Comparison of ENCODE assay signal across 8 cellular contexts in the genomic region with DNA sequence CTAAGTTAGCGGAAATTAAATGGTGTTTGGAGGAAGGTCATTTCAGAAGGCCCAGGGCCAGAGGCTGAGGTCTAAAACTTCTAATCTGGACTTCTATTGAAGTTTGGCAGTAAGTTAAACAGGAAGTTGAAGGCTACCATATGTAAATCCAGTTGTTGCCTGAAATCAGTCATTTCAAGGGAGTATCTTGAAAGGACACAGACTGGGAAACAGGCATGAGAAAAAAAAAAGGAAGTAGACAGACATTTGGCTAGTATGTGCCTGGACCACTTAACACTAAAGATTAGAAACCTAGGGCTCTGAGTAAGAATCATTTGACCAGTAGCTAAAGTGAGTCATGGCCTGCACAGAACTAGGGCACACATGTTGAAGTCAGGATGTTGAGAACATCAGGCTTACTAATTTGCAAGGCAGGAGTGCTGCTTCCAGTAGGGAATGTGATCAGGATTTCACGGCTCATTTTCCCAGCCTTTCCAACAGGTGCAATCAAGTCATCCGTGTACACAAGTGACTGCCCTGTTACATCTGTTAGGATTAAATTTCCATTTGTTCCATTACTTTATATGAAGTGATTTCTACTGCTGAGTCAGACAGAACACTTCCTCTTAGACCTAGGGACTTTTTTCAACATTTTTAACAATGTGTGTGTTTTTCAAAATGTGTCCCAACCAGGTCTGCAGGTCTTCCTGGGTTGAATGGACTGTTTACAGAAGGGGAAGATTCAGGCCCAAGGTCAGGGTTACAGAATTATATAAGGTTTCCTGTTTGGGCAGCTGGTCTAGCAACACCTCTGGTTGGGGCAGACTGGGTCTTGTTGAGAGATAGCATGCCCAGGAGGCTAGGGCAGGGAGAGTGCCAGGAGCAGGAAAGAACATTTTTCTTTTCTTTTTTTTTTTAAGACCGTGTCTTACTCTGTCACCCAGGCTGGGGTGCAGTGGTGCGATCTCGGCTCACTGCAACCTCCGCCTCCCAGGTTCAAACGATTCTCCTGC.
DNase-seq lines count a peak whose midpoint lies in the region; TF ChIP-seq lines count a peak whose summit lies in the region.

No MANE protein-coding gene starts in this region.

- in situ Hi-C loops in GM13976 (cut with MboI; ENCODE audit: low sequenced_read_pairs, unreplicated experiment): loop anchor here (10.0 to 25.0 kb wide), 3 partner anchors 141 to 608 kb away; partner anchors contain the start of gene TGIF1

- peak overlapping the region; percentile 81 to 100 for H3K9ac ChIP-seq in liver (ENCODE audit: low read depth in 1 of 2, low read length in 2 of 2)

- POLR2A ChIA-PET in HEK293 (lab: Yijun Ruan, JAX): interaction anchor here (0.6 to 2.5 kb wide), 3 partner anchors 28 to 148 kb away, joined by 3 to 31 read pairs (median 20); partner anchors contain the start of gene TGIF1

- WGBS in liver: 38% methylated on average over 8 of the region's 8 CpGs

- CTCF ChIA-PET in HEK293 (lab: Yijun Ruan, JAX): interaction anchor here (0.6 to 5.3 kb wide), 19 partner anchors 10 to 1054 kb away, joined by 3 to 65 read pairs (median 4); no protein-coding TSS in a partner anchor

- DNase-seq in GM13976 (ENCODE audit: low spot score): peak; percentile 51
- DNase-seq in M059J (ENCODE audit: low read depth): peak; percentile 90
- peak; percentile 89 for DNase-seq in SW480 (ENCODE audit: low spot score)
- no peak for DNase-seq in coronary artery (ENCODE audit: low spot score)
- peak; percentile 61 for DNase-seq in superior temporal gyrus (ENCODE audit: extremely low spot score)
- no peak for DNase-seq in T-helper 9 cell

- H3K4me3 ChIP-seq in HEK293 (ENCODE audit: low read depth, low read length) (no peak overlapping the region), coronary artery (peak overlapping the region; percentile 75), liver (ENCODE audit: low read depth in 1 of 3, low read length in 3 of 3) (peak overlapping the region; percentile 45 to 81 (median 77))

- peak in 1 of 2 donors; percentile 28 for TF ChIP-seq RAD21 in liver (IDR thresholded peaks at IDR 0.05)

- no peaks in the 10 kb centered on the region for H3K27me3 ChIP-seq in liver (ENCODE audit: control insufficient read depth in 4 of 4, insufficient read depth in 4 of 4, low read length in 3 of 4)

- no peaks in the 10 kb centered on the region for H3K36me3 ChIP-seq in HEK293 (ENCODE audit: control insufficient read depth in 2 of 2, insufficient read depth in 1 of 2, low read length in 2 of 2)
- no peaks in the 10 kb centered on the region for H3K36me3 ChIP-seq in liver (ENCODE audit: control insufficient read depth in 4 of 4, insufficient read depth in 3 of 4, low read depth in 1 of 4, low read length in 3 of 4)

- TF ChIP-seq CTCF in GM13976 (IDR thresholded peaks at IDR 0.05; ENCODE audit: borderline replicate concordance, control extremely low read depth, extremely low read depth, insufficient read depth, missing control alignments): no peak
- TF ChIP-seq CTCF in HEK293 (tag by site-specific recombination; IDR thresholded peaks at IDR 0.05): no peak
- no peak for TF ChIP-seq CTCF in coronary artery (IDR thresholded peaks at IDR 0.05)
- no peak for TF ChIP-seq CTCF in liver (IDR thresholded peaks at IDR 0.05; ENCODE audit: low read depth, low read length, missing input control)

- H3K27ac ChIP-seq in HEK293 (ENCODE audit: extremely low read depth, low read depth, low read length) (peak overlapping the region; percentile 81), coronary artery (peak overlapping the region; percentile 86 to 97), liver (ENCODE audit: low read depth in 1 of 2, low read length in 2 of 2) (peak overlapping the region; percentile 98 to 100)

- H3K9me3 ChIP-seq in HEK293 (ENCODE audit: control insufficient read depth, insufficient read depth, low read depth, low read length): no peaks in the 10 kb centered on the region
- H3K9me3 ChIP-seq in liver (ENCODE audit: control insufficient read depth in 4 of 4, low read length in 3 of 4): no peaks in the 10 kb centered on the region

- H3K4me1 ChIP-seq in HEK293 (ENCODE audit: control insufficient read depth, insufficient read depth, low read length) (peaks cover 23% of the 10 kb centered on the region), liver (ENCODE audit: control insufficient read depth in 4 of 4, insufficient read depth in 4 of 4, low read length in 3 of 4) (peaks cover 9 to 43% (median 22%) of the 10 kb centered on the region in 4 donors)

TF ChIP-seq in HEK293, 187 proteins besides CTCF, POLR2A, EP300 and RAD21 (continues in another document):
- TF ChIP-seq SCRT1 (tag by site-specific recombination; IDR thresholded peaks at IDR 0.05; ENCODE audit: borderline replicate concordance) (peak; percentile 99), ZNF184 (tag by site-specific recombination; IDR thresholded peaks at IDR 0.05) (peak; percentile 39; the same call in 1 of the 2 replicates), WT1 (tag by site-specific recombination; IDR thresholded peaks at IDR 0.05) (peak; percentile 65), ZNF837 (tag by site-specific recombination; IDR thresholded peaks at IDR 0.05) (no peak), ZBTB17 (tag by site-specific recombination; IDR thresholded peaks at IDR 0.05) (peak; percentile 61), SP7 (tag by site-specific recombination; IDR thresholded peaks at IDR 0.05) (peak; percentile 95), GLIS1 (tag by site-specific recombination; IDR thresholded peaks at IDR 0.05) (0 out of 2 replicates have a peak, but pooled peaks have one; percentile 25)
- TF ChIP-seq, protein P1, sequence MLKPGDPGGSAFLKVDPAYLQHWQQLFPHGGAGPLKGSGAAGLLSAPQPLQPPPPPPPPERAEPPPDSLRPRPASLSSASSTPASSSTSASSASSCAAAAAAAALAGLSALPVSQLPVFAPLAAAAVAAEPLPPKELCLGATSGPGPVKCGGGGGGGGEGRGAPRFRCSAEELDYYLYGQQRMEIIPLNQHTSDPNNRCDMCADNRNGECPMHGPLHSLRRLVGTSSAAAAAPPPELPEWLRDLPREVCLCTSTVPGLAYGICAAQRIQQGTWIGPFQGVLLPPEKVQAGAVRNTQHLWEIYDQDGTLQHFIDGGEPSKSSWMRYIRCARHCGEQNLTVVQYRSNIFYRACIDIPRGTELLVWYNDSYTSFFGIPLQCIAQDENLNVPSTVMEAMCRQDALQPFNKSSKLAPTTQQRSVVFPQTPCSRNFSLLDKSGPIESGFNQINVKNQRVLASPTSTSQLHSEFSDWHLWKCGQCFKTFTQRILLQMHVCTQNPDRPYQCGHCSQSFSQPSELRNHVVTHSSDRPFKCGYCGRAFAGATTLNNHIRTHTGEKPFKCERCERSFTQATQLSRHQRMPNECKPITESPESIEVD (tag by site-specific recombination; IDR thresholded peaks at IDR 0.05): 0 out of 2 replicates have a peak, but pooled peaks have one; percentile 14
- TF ChIP-seq, protein P2, sequence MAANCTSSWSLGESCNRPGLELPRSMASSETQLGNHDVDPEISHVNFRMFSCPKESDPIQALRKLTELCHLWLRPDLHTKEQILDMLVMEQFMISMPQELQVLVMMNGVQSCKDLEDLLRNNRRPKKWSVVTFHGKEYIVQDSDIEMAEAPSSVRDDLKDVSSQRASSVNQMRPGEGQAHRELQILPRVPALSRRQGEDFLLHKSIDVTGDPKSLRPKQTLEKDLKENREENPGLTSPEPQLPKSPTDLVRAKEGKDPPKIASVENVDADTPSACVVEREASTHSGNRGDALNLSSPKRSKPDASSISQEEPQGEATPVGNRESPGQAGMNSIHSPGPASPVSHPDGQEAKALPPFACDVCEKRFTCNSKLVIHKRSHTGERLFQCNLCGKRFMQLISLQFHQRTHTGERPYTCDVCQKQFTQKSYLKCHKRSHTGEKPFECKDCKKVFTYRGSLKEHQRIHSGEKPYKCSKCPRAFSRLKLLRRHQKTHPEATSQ (tag by site-specific recombination; IDR thresholded peaks at IDR 0.05): no peak

TF ChIP-seq in liver, 16 proteins besides CTCF, POLR2A, EP300 and RAD21 (continues in another document):
- TF ChIP-seq, protein P3, sequence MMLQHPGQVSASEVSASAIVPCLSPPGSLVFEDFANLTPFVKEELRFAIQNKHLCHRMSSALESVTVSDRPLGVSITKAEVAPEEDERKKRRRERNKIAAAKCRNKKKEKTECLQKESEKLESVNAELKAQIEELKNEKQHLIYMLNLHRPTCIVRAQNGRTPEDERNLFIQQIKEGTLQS (IDR thresholded peaks at IDR 0.05): no peak
- TF ChIP-seq HNF4G (IDR thresholded peaks at IDR 0.05): no peak
- TF ChIP-seq REST (IDR thresholded peaks at IDR 0.05): no peak
- TF ChIP-seq FOXA1 (IDR thresholded peaks at IDR 0.05): no peak
- peak; percentile 63 for TF ChIP-seq SP1 (IDR thresholded peaks at IDR 0.05)
- no peak for TF ChIP-seq MAX (IDR thresholded peaks at IDR 0.05)
- no peak for TF ChIP-seq YY1 (IDR thresholded peaks at IDR 0.05)
- TF ChIP-seq HNF4A (conservative IDR thresholded peaks at IDR 0.05): peak; percentile 31 to 52
- no peak for TF ChIP-seq EGR1 (IDR thresholded peaks at IDR 0.05; ENCODE audit: low read depth in 2 of 2)

Comparison
In these comparisons a context has a peak if more than half of its experiments do, and no peak if none do; other contexts are left out.
1. DNase-seq: peak in GM13976 (single experiment), M059J (single experiment), SW480 (single experiment) and superior temporal gyrus (single experiment); none in coronary artery (single experiment) and T-helper 9 cell (single experiment).
2. Peak in every context shown above with its lines, with median percentiles within 50 percentile points of each other: H3K27ac ChIP-seq.